In genomic region chr14:100065161-100065871, GRCh38 we compare ENCODE assay signal across 8 cellular contexts. TPM values are rescaled to one million over a fixed set of nuclear protein-coding genes. Genes with fewer than 3 reads are reported as not detected.
DNase-seq lines count a peak whose midpoint lies in the region; ATAC-seq and TF ChIP-seq lines count a peak whose summit lies in the region.

Gene EVL (plus strand): TSS chr14:100065422. CDS start chr14:100065501, 79 bp downstream.

- no peak within 1 kb of the TSS for H3K27ac ChIP-seq in SJCRH30
- peak within 1 kb of the TSS; percentile 51 to 75 for H3K27ac ChIP-seq in liver (ENCODE audit: low read depth in 1 of 2, low read length in 2 of 2)

- H3K9me3 Mint-ChIP-seq in activated naive CD8-positive, alpha-beta T cell (ENCODE audit: low read depth), result no peaks in the 10 kb centered on the region

- no peak for DNase-seq in SJCRH30
- DNase-seq in stimulated activated CD8-positive, alpha-beta memory T cell treated with anti-CD3 and anti-CD28 coated beads, Interleukin-15, amount 100 ng/mL, for 1 hour (ENCODE audit: low read depth), result peak; percentile 61
- no peak for DNase-seq in NCI-H187 (lab: John Stamatoyannopoulos, UW)
- no peak for DNase-seq in NCI-H2227 (lab: John Stamatoyannopoulos, UW; ENCODE audit: unreplicated experiment)

- no peak for TF ChIP-seq RAD21 in liver (IDR thresholded peaks at IDR 0.05)

- no peak within 1 kb of the TSS for H3K4me3 ChIP-seq in SJCRH30
- no peak within 1 kb of the TSS for H3K4me3 ChIP-seq in liver (ENCODE audit: low read depth in 1 of 3, low read length in 3 of 3)

- peaks cover 93% of the 10 kb centered on the region for H3K4me1 Mint-ChIP-seq in activated naive CD8-positive, alpha-beta T cell (ENCODE audit: low read depth)

- H3K4me1 ChIP-seq in SJCRH30 (peaks cover 9% of the 10 kb centered on the region), liver (ENCODE audit: control insufficient read depth in 4 of 4, insufficient read depth in 4 of 4, low read length in 3 of 4) (peaks cover 0 to 3% (median 0%) of the 10 kb centered on the region in 4 donors)

- no peaks in the 10 kb centered on the region for H3K27me3 ChIP-seq in SJCRH30
- H3K27me3 ChIP-seq in liver (ENCODE audit: control insufficient read depth in 4 of 4, insufficient read depth in 4 of 4, low read length in 3 of 4), result no peaks in the 10 kb centered on the region

- peaks cover 3% of the 10 kb centered on the region for H3K36me3 Mint-ChIP-seq in activated naive CD8-positive, alpha-beta T cell

- H3K36me3 ChIP-seq in SJCRH30 (no peaks in the 10 kb centered on the region), liver (ENCODE audit: control insufficient read depth in 4 of 4, insufficient read depth in 3 of 4, low read depth in 1 of 4, low read length in 3 of 4) (no peaks in the 10 kb centered on the region)

- H3K4me3 Mint-ChIP-seq in activated naive CD8-positive, alpha-beta T cell, result peak within 1 kb of the TSS; percentile 95

- no peaks in the 10 kb centered on the region for H3K9me3 ChIP-seq in SJCRH30 (replicated peaks)
- no peaks in the 10 kb centered on the region for H3K9me3 ChIP-seq in liver (ENCODE audit: control insufficient read depth in 4 of 4, low read length in 3 of 4)

- 71% methylated on average over 6 of the region's 6 CpGs for WGBS in liver

- ATAC-seq in GM18861 (IDR thresholded peaks at IDR 0.05; ENCODE audit: unreplicated experiment), result peak; percentile 38
- peak; percentile 50 for ATAC-seq in HG02943 (IDR thresholded peaks at IDR 0.05; ENCODE audit: low read depth, unreplicated experiment)

- H3K27ac Mint-ChIP-seq in activated naive CD8-positive, alpha-beta T cell, result peak within 1 kb of the TSS; percentile 100

- no peak for TF ChIP-seq CTCF in liver (IDR thresholded peaks at IDR 0.05; ENCODE audit: low read depth, low read length, missing input control)

- H3K27me3 Mint-ChIP-seq in activated naive CD8-positive, alpha-beta T cell, result no peaks in the 10 kb centered on the region

- H3K9ac ChIP-seq in liver (ENCODE audit: low read depth in 1 of 2, low read length in 2 of 2), result peak within 1 kb of the TSS in 1 of 2 donors; percentile 62

TF ChIP-seq in liver, 16 proteins besides CTCF, POLR2A, EP300 and RAD21:
- no peak for TF ChIP-seq RXRA (IDR thresholded peaks at IDR 0.05)
- no peak for TF ChIP-seq JUND (IDR thresholded peaks at IDR 0.05)
- TF ChIP-seq HNF4A (conservative IDR thresholded peaks at IDR 0.05), result no peak
- TF ChIP-seq FOXA1 (IDR thresholded peaks at IDR 0.05), result no peak
- no peak for TF ChIP-seq MAX (IDR thresholded peaks at IDR 0.05)
- TF ChIP-seq YY1 (IDR thresholded peaks at IDR 0.05), result no peak
- no peak for TF ChIP-seq TAF1 (conservative IDR thresholded peaks at IDR 0.05)
- no peak for TF ChIP-seq GABPA (IDR thresholded peaks at IDR 0.05 in 1 of 2, conservative IDR thresholded peaks at IDR 0.05 in 1 of 2)
- TF ChIP-seq FOXA2 (IDR thresholded peaks at IDR 0.05), result no peak
- no peak for TF ChIP-seq HNF4G (IDR thresholded peaks at IDR 0.05)

RNA-seq across cellular contexts. Expression of gene EVL, which starts in this region (rescaled TPM):
- 27.1 and 31.5 TPM in 2 replicates for total RNA-seq in SJCRH30 (2014; rRNA removed; shearing (Covaris generic))
- 10 to 100 TPM; 11.3 to 85.9 TPM for total RNA-seq in liver
- polyA plus RNA-seq in liver, result 10 to 100 TPM; 33.2 to 34.7 TPM
